Comparison of ENCODE assay signal across 1 cellular context in the genomic region with DNA sequence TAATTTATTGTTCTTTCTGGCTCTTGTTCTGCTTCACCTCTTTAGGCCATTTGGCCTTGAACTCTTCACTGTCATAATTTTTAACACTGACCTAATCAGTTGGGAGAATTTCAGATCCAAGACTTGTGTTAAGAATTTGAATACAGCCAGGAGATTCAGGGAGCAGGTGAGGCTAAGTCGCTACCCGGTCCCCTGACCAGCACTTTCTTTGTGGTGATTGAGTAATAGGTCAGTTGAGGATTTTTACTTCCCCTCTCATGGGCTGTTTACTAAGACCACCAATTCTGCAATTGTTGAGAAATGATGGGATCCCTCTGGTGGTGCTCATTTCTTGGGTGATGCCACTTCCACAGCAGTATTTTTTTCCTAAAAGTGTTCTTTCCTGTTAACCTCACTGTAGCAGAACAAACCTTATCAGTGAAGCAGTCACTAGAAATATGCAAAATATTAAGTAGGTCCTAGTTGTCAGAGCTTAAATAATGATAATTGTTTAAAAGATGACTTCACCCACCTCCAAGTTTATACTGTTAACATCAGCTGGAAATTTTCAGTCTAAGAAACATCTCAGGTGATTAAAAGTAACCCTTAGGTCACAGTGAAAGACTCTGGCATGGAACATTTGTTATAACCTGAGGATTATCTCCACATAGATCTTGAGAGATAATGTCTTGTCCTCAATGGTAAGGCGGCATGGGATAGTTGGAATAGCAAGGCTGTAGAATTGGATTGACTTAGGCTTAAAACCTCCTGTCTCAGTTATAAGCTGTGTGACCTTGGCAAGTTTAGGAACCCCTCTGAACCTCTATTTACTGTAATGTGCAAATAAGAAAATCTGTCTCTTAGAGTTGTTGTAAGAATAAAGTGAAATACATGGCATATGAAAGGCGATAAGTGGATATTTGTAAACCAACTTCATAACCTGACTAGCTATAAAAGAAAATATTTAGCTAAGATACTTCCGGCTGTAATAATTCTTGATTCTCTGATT.
TF ChIP-seq lines count a peak whose summit lies in the region.

No MANE protein-coding gene starts in this region.

TF ChIP-seq in HEK293, 187 proteins besides CTCF, POLR2A, EP300 and RAD21 (continued from another document):
- TF ChIP-seq, protein P1, sequence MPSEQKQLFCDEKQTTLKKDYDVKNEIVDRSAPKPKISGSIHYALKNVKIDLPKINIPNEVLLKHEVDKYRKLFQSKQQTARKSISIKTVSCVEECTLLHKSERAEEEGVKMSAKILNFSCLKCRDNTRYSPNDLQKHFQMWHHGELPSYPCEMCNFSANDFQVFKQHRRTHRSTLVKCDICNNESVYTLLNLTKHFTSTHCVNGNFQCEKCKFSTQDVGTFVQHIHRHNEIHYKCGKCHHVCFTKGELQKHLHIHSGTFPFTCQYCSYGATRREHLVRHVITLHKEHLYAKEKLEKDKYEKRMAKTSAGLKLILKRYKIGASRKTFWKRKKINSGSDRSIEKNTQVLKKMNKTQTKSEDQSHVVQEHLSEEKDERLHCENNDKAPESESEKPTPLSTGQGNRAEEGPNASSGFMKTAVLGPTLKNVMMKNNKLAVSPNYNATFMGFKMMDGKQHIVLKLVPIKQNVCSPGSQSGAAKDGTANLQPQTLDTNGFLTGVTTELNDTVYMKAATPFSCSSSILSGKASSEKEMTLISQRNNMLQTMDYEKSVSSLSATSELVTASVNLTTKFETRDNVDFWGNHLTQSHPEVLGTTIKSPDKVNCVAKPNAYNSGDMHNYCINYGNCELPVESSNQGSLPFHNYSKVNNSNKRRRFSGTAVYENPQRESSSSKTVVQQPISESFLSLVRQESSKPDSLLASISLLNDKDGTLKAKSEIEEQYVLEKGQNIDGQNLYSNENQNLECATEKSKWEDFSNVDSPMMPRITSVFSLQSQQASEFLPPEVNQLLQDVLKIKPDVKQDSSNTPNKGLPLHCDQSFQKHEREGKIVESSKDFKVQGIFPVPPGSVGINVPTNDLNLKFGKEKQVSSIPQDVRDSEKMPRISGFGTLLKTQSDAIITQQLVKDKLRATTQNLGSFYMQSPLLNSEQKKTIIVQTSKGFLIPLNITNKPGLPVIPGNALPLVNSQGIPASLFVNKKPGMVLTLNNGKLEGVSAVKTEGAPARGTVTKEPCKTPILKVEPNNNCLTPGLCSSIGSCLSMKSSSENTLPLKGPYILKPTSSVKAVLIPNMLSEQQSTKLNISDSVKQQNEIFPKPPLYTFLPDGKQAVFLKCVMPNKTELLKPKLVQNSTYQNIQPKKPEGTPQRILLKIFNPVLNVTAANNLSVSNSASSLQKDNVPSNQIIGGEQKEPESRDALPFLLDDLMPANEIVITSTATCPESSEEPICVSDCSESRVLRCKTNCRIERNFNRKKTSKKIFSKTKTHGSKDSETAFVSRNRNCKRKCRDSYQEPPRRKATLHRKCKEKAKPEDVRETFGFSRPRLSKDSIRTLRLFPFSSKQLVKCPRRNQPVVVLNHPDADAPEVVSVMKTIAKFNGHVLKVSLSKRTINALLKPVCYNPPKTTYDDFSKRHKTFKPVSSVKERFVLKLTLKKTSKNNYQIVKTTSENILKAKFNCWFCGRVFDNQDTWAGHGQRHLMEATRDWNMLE (tag by site-specific recombination; conservative IDR thresholded peaks at IDR 0.05; ENCODE audit: low read depth) = no peak
- TF ChIP-seq ZNF677 (tag by site-specific recombination; IDR thresholded peaks at IDR 0.05) (no peak), HOXA7 (CRISPR knock-in tag; IDR thresholded peaks at IDR 0.05; ENCODE audit: borderline replicate concordance) (no peak)
- TF ChIP-seq, protein P2, sequence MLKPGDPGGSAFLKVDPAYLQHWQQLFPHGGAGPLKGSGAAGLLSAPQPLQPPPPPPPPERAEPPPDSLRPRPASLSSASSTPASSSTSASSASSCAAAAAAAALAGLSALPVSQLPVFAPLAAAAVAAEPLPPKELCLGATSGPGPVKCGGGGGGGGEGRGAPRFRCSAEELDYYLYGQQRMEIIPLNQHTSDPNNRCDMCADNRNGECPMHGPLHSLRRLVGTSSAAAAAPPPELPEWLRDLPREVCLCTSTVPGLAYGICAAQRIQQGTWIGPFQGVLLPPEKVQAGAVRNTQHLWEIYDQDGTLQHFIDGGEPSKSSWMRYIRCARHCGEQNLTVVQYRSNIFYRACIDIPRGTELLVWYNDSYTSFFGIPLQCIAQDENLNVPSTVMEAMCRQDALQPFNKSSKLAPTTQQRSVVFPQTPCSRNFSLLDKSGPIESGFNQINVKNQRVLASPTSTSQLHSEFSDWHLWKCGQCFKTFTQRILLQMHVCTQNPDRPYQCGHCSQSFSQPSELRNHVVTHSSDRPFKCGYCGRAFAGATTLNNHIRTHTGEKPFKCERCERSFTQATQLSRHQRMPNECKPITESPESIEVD (tag by site-specific recombination; IDR thresholded peaks at IDR 0.05) = no peak
